ENCODE assay signal across 1 cellular context in genomic region chr17:48547839-48548686, GRCh38.
TF ChIP-seq lines count a peak whose summit lies in the region.

No MANE protein-coding gene starts in this region.

TF ChIP-seq in liver, 16 proteins besides CTCF, POLR2A, EP300 and RAD21 (continued from another document):
- TF ChIP-seq REST (IDR thresholded peaks at IDR 0.05) = no peak
- no peak for TF ChIP-seq FOXA1 (IDR thresholded peaks at IDR 0.05)
- TF ChIP-seq SP1 (IDR thresholded peaks at IDR 0.05) = no peak
- no peak for TF ChIP-seq JUND (IDR thresholded peaks at IDR 0.05)
- TF ChIP-seq HNF4G (IDR thresholded peaks at IDR 0.05) = no peak
- no peak for TF ChIP-seq ATF3 (IDR thresholded peaks at IDR 0.05)
- TF ChIP-seq RXRA (IDR thresholded peaks at IDR 0.05) = no peak
- TF ChIP-seq NR2F2 (IDR thresholded peaks at IDR 0.05) = no peak
- TF ChIP-seq EGR1 (IDR thresholded peaks at IDR 0.05; ENCODE audit: low read depth in 2 of 2) = no peak
- TF ChIP-seq, protein P1, sequence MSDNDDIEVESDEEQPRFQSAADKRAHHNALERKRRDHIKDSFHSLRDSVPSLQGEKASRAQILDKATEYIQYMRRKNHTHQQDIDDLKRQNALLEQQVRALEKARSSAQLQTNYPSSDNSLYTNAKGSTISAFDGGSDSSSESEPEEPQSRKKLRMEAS (IDR thresholded peaks at IDR 0.05) = no peak
- TF ChIP-seq YY1 (IDR thresholded peaks at IDR 0.05) = no peak
